Comparison of ENCODE assay signal across 22 cellular contexts in genomic region chr9:77593528-77593927, GRCh38. TPM values are rescaled to one million over a fixed set of nuclear protein-coding genes. Genes with fewer than 3 reads are reported as not detected.
"Had no signal": no experiment of that assay in that cellular context is flagged by ENCODE, and none has a peak within 500 bp of the region (broad histone marks: within the 10 kb centered on the region; RNA-seq: fewer than 3 reads in every experiment).

No MANE protein-coding gene starts in this region.

- H3K4me3 ChIP-seq: MG63, SJSA1, SK-N-MC had no signal

- H3K27ac ChIP-seq: SJSA1, SK-N-MC had no signal

- FAIRE-seq: HepG2, RCC 7860 had no signal

- H3K27me3 ChIP-seq: MG63, SJSA1 had no signal

- DNase-seq: IMR-90, Karpas-422, KG1, MG63, NCI-H1092, NCI-H1436, NCI-H187, NCI-H2029, NCI-H2081 treated with DMSO at 0.1 percent for 48 hours, NCI-H2227 treated with DMSO at 0.1 percent for 48 hours, NCI-H524, NCI-H69, NCI-H774, Right ventricle myocardium superior, RPMI8226, SIG-M5 had no signal

- ATAC-seq: HepG2 had no signal

- H3K9me3 ChIP-seq: MG63, SJSA1 had no signal

- H3K36me3 ChIP-seq: MG63, SJSA1 had no signal

RNA-seq across cellular contexts. Expression of gene GNA14, which starts 54.6 kb away (rescaled TPM):
- total RNA-seq: HepG2, HT1080, NCI-H460 had no signal
- polyA plus RNA-seq: HepG2 had no signal
